ENCODE assay signal across 22 cellular contexts in the genomic region with DNA sequence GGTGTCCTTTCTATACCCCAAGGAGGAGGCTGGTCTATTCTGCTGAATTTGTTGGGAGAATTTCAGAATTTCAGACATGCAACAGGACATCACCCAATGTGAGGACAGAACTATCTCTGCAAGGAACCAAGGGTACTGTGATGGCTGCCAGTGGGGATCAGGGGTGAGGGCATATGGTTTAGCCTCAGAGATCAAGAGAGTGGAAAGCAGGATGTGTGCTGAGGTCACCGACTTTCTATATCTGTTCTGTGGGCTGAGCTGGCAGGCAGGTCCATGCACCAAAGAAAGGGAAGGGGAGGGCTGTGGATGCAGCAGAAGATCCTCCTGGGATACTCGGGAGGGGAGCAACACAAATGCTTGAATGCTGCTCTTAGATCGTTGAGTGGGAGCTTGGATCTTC.
"Had no signal": no experiment of that assay in that cellular context is flagged by ENCODE, and none has a peak within 500 bp of the region (broad histone marks: within the 10 kb centered on the region; RNA-seq: fewer than 3 reads in every experiment).

No MANE protein-coding gene starts in this region.

- H3K27me3 ChIP-seq: brain microvascular endothelial cell, cardiac muscle cell had no signal

- H3K4me1 Mint-ChIP-seq: activated B cell treated with CpG ODN at 0.5 μM for 24 hours had no signal

- H3K9ac ChIP-seq: KMS-11 had no signal

- H3K27ac Mint-ChIP-seq: activated B cell treated with CpG ODN at 0.5 μM for 24 hours; activated CD4-positive, alpha-beta memory T cell treated with anti-CD3 and anti-CD28 coated beads, Interleukin-2, amount 10 ng/mL, durations not matched to agents 7 days and 5 days; activated CD4-positive, alpha-beta T cell treated with anti-CD3 and anti-CD28 coated beads, Interleukin-2, amount 10 ng/mL, durations not matched to agents 7 days and 5 days; activated naive CD4-positive, alpha-beta T cell treated with anti-CD3 and anti-CD28 coated beads, Interleukin-2, amount 50 U/mL, for 72 hours; T-helper 17 cell had no signal

- H3K36me3 ChIP-seq: brain microvascular endothelial cell, cardiac muscle cell had no signal

- H3K36me3 Mint-ChIP-seq: activated naive CD4-positive, alpha-beta T cell treated with anti-CD3 and anti-CD28 coated beads, Interleukin-2, amount 50 U/mL, for 72 hours had no signal

- H3K9me3 Mint-ChIP-seq: activated B cell treated with CpG ODN at 0.5 μM for 24 hours; activated CD4-positive, alpha-beta memory T cell treated with anti-CD3 and anti-CD28 coated beads, Interleukin-2, amount 10 ng/mL, durations not matched to agents 7 days and 5 days; activated CD4-positive, alpha-beta T cell treated with anti-CD3 and anti-CD28 coated beads, Interleukin-2, amount 10 ng/mL, durations not matched to agents 7 days and 5 days; activated naive CD4-positive, alpha-beta T cell treated with anti-CD3 and anti-CD28 coated beads, Interleukin-2, amount 50 U/mL, for 72 hours had no signal

- H3K4me3 ChIP-seq: cardiac muscle cell had no signal

- H3K4me3 Mint-ChIP-seq: activated B cell treated with CpG ODN at 0.5 μM for 24 hours; activated CD4-positive, alpha-beta memory T cell treated with anti-CD3 and anti-CD28 coated beads, Interleukin-2, amount 10 ng/mL, durations not matched to agents 7 days and 5 days; activated CD4-positive, alpha-beta T cell treated with anti-CD3 and anti-CD28 coated beads, Interleukin-2, amount 10 ng/mL, durations not matched to agents 7 days and 5 days; T-helper 17 cell had no signal

- H3K27ac ChIP-seq: brain microvascular endothelial cell, cardiac muscle cell, KMS-11 had no signal

- H3K4me2 ChIP-seq: KMS-11 had no signal

- DNase-seq: activated B cell treated with CpG ODN at 0.5 μM for 24 hours; activated CD4-positive, alpha-beta memory T cell treated with anti-CD3 and anti-CD28 coated beads, Interleukin-2, amount 10 ng/mL, durations not matched to agents 7 days and 5 days; activated CD4-positive, alpha-beta T cell treated with anti-CD3 and anti-CD28 coated beads for 1 hour; activated CD4-positive, alpha-beta T cell treated with anti-CD3 and anti-CD28 coated beads, Interleukin-2, amount 10 ng/mL, durations not matched to agents 7 days and 5 days; activated CD8-positive, alpha-beta memory T cell treated with anti-CD3 and anti-CD28 coated beads, Interleukin-2, amount 50 U/mL, for 48 hours; activated effector memory CD4-positive, alpha-beta T cell treated with anti-CD3 and anti-CD28 coated beads, Interleukin-2, amount 50 U/mL, for 16 hours; activated naive CD4-positive, alpha-beta T cell treated with Interleukin-2 at 50 U/mL for 16 hours; activated T-cell treated with anti-CD3 and anti-CD28 coated beads, Interleukin-2, amount 50 U/mL, for 1 hour; brain microvascular endothelial cell; NCI-H1105; NCI-H1436; NCI-H1694 treated with DMSO at 0.1 percent for 48 hours; NCI-H2029 treated with DMSO at 0.1 percent for 48 hours; NCI-H446; NCI-H524; PC-3; SHP77 treated with DMSO at 0.1 percent for 48 hours; T-helper 17 cell; T-helper 9 cell had no signal
